In the genomic region with DNA sequence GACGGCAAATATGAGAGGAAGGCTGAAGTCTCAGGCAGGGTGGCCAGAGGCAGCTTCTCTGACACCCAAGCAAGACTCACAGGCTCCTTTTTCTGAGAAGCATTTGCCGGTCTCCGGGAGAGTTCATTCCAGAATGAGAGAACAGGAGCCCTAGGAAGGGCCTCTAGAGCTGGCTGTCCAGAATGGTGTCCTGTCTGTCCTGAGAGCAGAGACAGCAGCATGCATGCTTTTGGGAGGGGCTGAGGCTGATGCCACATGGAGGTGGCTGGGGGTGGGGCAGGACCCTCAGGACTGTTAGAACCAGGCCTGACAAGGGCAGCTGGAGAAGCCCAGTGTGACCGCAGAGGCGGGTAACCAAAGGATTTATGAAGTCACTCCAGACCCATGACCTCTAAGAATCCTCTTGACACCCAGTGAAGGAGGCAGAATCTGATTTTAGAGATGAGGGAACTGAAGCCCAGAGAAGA, we compare ENCODE assay signal across 12 cellular contexts. TPM values are rescaled to one million over a fixed set of nuclear protein-coding genes. Genes with fewer than 3 reads are reported as not detected.
DNase-seq lines count a peak whose midpoint lies in the region; TF ChIP-seq lines count a peak whose summit lies in the region.
"Had no signal": no experiment of that assay in that cellular context is flagged by ENCODE, and none has a peak within 500 bp of the region (broad histone marks: within the 10 kb centered on the region; RNA-seq: fewer than 3 reads in every experiment).

No MANE protein-coding gene starts in this region.

- H3K27me3 ChIP-seq in duodenal mucosa (ENCODE audit: control insufficient read depth in 1 of 2, insufficient read depth in 2 of 2, low read length in 2 of 2): no peaks in the 10 kb centered on the region
- H3K27me3 ChIP-seq: transverse colon had no signal

- no peak overlapping the region for H3K4me3 ChIP-seq in duodenal mucosa (ENCODE audit: low read depth in 1 of 2, low read length in 2 of 2)
- H3K4me3 ChIP-seq: transverse colon had no signal

- H3K9me3 Mint-ChIP-seq in nephron progenitor cell: no peaks in the 10 kb centered on the region

- peak overlapping the region; percentile 21 for H3K4me3 Mint-ChIP-seq in nephron progenitor cell

- peaks cover 0 to 19% of the 10 kb centered on the region in 2 donors for H3K36me3 ChIP-seq in duodenal mucosa (ENCODE audit: control insufficient read depth in 1 of 2, insufficient read depth in 2 of 2, low read length in 2 of 2)
- H3K36me3 ChIP-seq: transverse colon had no signal

- peaks cover 55% of the 10 kb centered on the region for H3K4me1 Mint-ChIP-seq in nephron progenitor cell

- no peaks in the 10 kb centered on the region for H3K9me3 ChIP-seq in duodenal mucosa (ENCODE audit: control insufficient read depth in 1 of 2, low read length in 2 of 2)
- H3K9me3 ChIP-seq: transverse colon had no signal

- H3K27ac Mint-ChIP-seq in nephron progenitor cell: peak overlapping the region; percentile 92

- DNase-seq in CD1c-positive myeloid dendritic cell (ENCODE audit: extremely low spot score) (peak; percentile 73), LHCN-M2 (ENCODE audit: low read depth) (peak; percentile 59), nephron progenitor cell (no peak), foreskin melanocyte (no peak), posterior vena cava (ENCODE audit: low spot score) (no peak), SKM-1 (lab: John Stamatoyannopoulos, UW; ENCODE audit: unreplicated experiment) (no peak)
- no peak for DNase-seq in stimulated activated CD4-positive, alpha-beta T cell treated with anti-CD3 and anti-CD28 coated beads, Interleukin-15, amount 100 ng/mL, for 24 hours
- DNase-seq: foreskin fibroblast; SHP77; stimulated activated CD4-positive, alpha-beta T cell treated with anti-CD3 and anti-CD28 coated beads, Interleukin-4, amount 100 ng/mL, for 1 hour; transverse colon had no signal

- no peak for TF ChIP-seq CTCF in nephron progenitor cell (IDR thresholded peaks at IDR 0.05)

- H3K9ac ChIP-seq in duodenal mucosa (ENCODE audit: low read depth in 1 of 2, low read length in 2 of 2): peak overlapping the region in 1 of 2 donors; percentile 39

- H3K36me3 Mint-ChIP-seq in nephron progenitor cell (ENCODE audit: low read depth): no peaks in the 10 kb centered on the region

- peaks cover 3% of the 10 kb centered on the region for H3K27me3 Mint-ChIP-seq in nephron progenitor cell (ENCODE audit: low read depth, poor library complexity)

- H3K27ac ChIP-seq in duodenal mucosa (ENCODE audit: low read depth, low read length): peak overlapping the region; percentile 71

- intact Hi-C loops in posterior vena cava (cut with DNase I): no loop called here

- H3K4me1 ChIP-seq in duodenal mucosa (ENCODE audit: control insufficient read depth in 1 of 2, insufficient read depth in 2 of 2, low read length in 2 of 2): peaks cover 25 to 29% of the 10 kb centered on the region in 2 donors

RNA-seq across cellular contexts. Expression of gene SHB, which starts 60.0 kb away (rescaled TPM):
- total RNA-seq in LHCN-M2 (2014; rRNA removed) (27.1 and 33.2 TPM in 2 replicates), posterior vena cava (10 to 100 TPM; 18.7 to 23.0 TPM)
- 17.6 TPM for polyA plus RNA-seq in LHCN-M2 (2012)

Comparison
In these comparisons a context has a peak if more than half of its experiments do, and no peak if none do; other contexts are left out.
1. DNase-seq: peak in CD1c-positive myeloid dendritic cell (single experiment) and LHCN-M2 (single experiment); none in nephron progenitor cell (single experiment), foreskin melanocyte (single experiment), posterior vena cava (single experiment), stimulated activated CD4-positive, alpha-beta T cell treated with anti-CD3 and anti-CD28 coated beads, Interleukin-15, amount 100 ng/mL, for 24 hours (single experiment) and SKM-1 (single experiment).